ENCODE assay signal across 7 cellular contexts in the genomic region with DNA sequence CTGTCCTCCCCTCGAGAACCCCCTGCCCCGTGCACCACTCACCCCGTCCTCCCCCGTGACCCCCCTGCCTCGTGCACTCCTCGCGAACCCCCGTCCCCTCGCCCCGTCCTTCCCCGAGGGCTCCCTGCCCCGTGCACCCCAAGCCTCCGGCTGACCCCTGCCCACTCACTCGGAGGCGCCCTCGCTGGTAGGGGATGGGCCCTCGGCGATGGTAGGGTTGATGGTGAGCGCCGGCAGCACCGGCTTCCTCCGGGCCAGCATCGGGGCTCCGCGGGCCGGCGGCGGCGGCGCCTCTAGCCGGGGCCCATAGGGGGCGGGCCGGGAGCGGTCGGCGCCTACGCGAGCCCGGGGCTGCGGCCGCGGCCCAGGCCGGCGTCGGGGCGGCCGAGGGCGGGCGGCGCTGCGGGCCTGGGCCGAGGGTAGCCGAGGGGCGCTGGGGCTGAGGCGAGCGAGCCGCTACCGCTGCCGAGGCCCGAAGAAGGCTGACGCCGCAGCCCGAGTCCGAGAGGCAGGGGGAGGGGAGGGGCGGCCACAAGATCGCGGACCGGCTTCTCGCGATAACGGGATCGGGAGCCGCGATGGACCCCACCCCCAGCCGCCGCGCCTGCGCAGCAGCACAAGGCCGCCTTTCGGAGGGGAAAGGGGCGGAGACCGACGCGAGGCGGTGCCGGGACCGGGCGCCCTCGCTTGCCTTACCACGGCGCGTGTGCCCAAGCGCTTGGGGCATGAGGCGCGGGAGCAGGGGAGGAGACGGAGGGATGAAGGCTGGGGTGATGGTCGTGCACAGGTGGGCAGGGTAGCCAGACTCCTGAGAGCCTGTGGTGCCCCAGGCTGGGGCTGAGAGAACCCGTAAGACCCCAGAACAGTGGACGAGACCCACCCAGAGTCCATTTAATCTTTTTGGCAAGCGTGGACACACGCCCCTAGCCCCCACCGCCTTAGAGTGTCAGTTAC. TPM values are rescaled to one million over a fixed set of nuclear protein-coding genes. Genes with fewer than 3 reads are reported as not detected.
DNase-seq lines count a peak whose midpoint lies in the region; ATAC-seq and TF ChIP-seq lines count a peak whose summit lies in the region.

Gene MAP2K2 (minus strand): TSS at position 508 of the 954 bp plus-strand sequence. CDS start 247 bp downstream, at position 261.

- ATAC-seq in GM18517 (IDR thresholded peaks at IDR 0.05; ENCODE audit: unreplicated experiment) (peak; percentile 64), HG03060 (IDR thresholded peaks at IDR 0.05; ENCODE audit: low read depth, unreplicated experiment) (peak; percentile 47)

- H3K9me3 ChIP-seq in iPS-18c (ENCODE audit: control insufficient read depth, insufficient read depth, low read length) (no peaks in the 10 kb centered on the region), skeletal muscle tissue (ENCODE audit: control insufficient read depth in 3 of 3, low read length in 3 of 3) (no peaks in the 10 kb centered on the region)

- 0 out of 2 replicates have a peak, but pooled peaks have one; percentile 10 for TF ChIP-seq CTCF in VCaP (conservative IDR thresholded peaks at IDR 0.05)

- in situ Hi-C loops in T47D (cut with HindIII; ENCODE audit: low pct_unique_long_range_greater_than_20kb, low sequenced_read_pairs): no loop called here

- H3K27ac ChIP-seq in VCaP (peak within 1 kb of the TSS; percentile 82), skeletal muscle tissue (ENCODE audit: low read depth, low read length) (peak within 1 kb of the TSS; percentile 55)

- H3K4me3 ChIP-seq in iPS-18c (ENCODE audit: insufficient read depth, low read depth, low read length) (peak within 1 kb of the TSS; percentile 82), skeletal muscle tissue (ENCODE audit: low read length in 3 of 3) (peak within 1 kb of the TSS; percentile 82 to 87 (median 84))

- no peaks in the 10 kb centered on the region for H3K27me3 ChIP-seq in skeletal muscle tissue (ENCODE audit: control insufficient read depth in 3 of 3, insufficient read depth in 3 of 3, low read length in 3 of 3)

- peak within 1 kb of the TSS; percentile 86 to 90 (median 90) for H3K9ac ChIP-seq in skeletal muscle tissue (ENCODE audit: low read depth in 1 of 3, low read length in 3 of 3)

- DNase-seq in NCI-H2171 treated with DMSO at 0.1 percent for 48 hours (lab: John Stamatoyannopoulos, UW): peak; percentile 89
- DNase-seq in T47D (ENCODE audit: low read depth in 1 of 2, low spot score in 1 of 2): peak; percentile 74 to 92

- H3K4me1 ChIP-seq in skeletal muscle tissue (ENCODE audit: control insufficient read depth in 3 of 3, insufficient read depth in 3 of 3, low read length in 3 of 3): peaks cover 9 to 27% (median 20%) of the 10 kb centered on the region in 3 donors

- H3K36me3 ChIP-seq in skeletal muscle tissue (ENCODE audit: control insufficient read depth in 3 of 3, insufficient read depth in 3 of 3, low read length in 3 of 3): peaks cover 0 to 2% (median 0%) of the 10 kb centered on the region in 3 donors

RNA-seq across cellular contexts. Expression of gene MAP2K2, which starts in this region (rescaled TPM):
- 114 TPM for total RNA-seq in skeletal muscle tissue

Comparison
In these comparisons a context has a peak if more than half of its experiments do, and no peak if none do; other contexts are left out.
1. Peak in every context shown above with its lines: DNase-seq, ATAC-seq, H3K4me3 ChIP-seq and H3K27ac ChIP-seq.